ENCODE assay signal across 11 cellular contexts in genomic region chr3:146679191-146679590, GRCh38.
"Had no signal": no experiment of that assay in that cellular context is flagged by ENCODE, and none has a peak within 500 bp of the region (broad histone marks: within the 10 kb centered on the region; RNA-seq: fewer than 3 reads in every experiment).

No MANE protein-coding gene starts in this region.

- H3K27ac ChIP-seq: GM23248 had no signal

- FAIRE-seq: H1, H54 had no signal

- DNase-seq: GM23248, GOT3, H7, H9, HCEC 1CT, HFFc6 had no signal

- H3K9me3 ChIP-seq: HAP-1 had no signal

- H3K4me1 ChIP-seq: HAP-1 had no signal

- H3K4me3 ChIP-seq: GM23248, GM23338, HAP-1 had no signal

- ATAC-seq: GM23338, HCT116 had no signal
